ENCODE assay signal across 11 cellular contexts in the genomic region with DNA sequence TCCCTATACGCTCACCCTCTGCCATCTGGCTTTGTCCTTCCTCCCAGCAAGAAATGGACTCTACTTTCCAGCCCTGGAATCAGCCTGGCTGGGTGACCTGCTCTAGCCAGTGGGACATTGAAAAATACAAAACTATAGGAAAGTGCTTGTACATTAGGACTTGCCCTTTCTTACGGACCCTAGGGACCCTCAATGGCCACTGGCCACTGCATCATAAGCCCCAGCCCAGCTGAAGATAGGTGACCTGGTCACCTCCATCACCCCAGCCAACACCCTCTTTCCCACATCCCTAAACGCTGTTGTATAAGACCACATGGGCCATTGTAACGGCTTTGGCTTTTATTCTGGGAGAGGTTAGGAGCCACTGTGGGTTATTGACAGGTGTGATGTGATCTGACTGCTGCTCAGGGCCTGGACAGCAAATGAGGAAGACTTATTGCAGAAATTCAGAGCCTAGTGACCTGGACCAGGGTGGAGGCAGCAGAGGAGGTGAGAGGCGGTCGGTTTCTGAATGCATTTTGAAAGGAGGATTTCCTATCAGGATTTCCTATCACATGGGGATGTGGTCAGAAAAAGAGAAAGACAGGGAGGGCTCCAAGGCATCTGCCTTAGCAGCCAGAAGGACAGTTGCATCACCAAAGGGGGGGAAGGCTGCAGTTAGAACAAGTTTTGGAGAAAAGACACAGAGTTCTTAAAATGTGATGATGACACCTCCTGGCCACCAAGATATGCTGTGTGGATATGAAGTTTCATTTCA. TPM values are rescaled to one million over a fixed set of nuclear protein-coding genes. Genes with fewer than 3 reads are reported as not detected.
DNase-seq lines count a peak whose midpoint lies in the region; ATAC-seq and TF ChIP-seq lines count a peak whose summit lies in the region.
"Had no signal": no experiment of that assay in that cellular context is flagged by ENCODE, and none has a peak within 500 bp of the region (broad histone marks: within the 10 kb centered on the region; RNA-seq: fewer than 3 reads in every experiment).

No MANE protein-coding gene starts in this region.

- no peak overlapping the region for H3K14ac ChIP-seq in trophoblast cell (ENCODE audit: low read length)

- POLR2A ChIA-PET in CD4-positive, alpha-beta memory T cell (lab: Charles Lee; ENCODE audit: partially characterized antibody) = no interaction called here
- POLR2A ChIA-PET in activated CD8-positive, alpha-beta T cell treated with anti-CD3 and anti-CD28 coated beads, Interleukin-2, amount 10 ng/mL, durations not matched to agents 7 days and 5 days (lab: Charles Lee) = no interaction called here

- H2AFZ ChIP-seq in Loucy (ENCODE audit: low read length) = 0 out of 2 replicates have a peak overlapping the region, but pooled peaks have one; percentile 3
- H2AFZ ChIP-seq in trophoblast cell (ENCODE audit: insufficient read depth, low read length, poor library complexity) = no peak overlapping the region
- H2AFZ ChIP-seq in GM23248 = no peak overlapping the region

- no peaks in the 10 kb centered on the region for H3K27me3 ChIP-seq in CD4-positive, alpha-beta memory T cell (ENCODE audit: insufficient read depth, low read length)
- no peaks in the 10 kb centered on the region for H3K27me3 ChIP-seq in Loucy (ENCODE audit: insufficient read depth, low read length, poor library complexity, severe bottlenecking)
- H3K27me3 ChIP-seq in trophoblast cell (ENCODE audit: insufficient read depth, low read length) = no peaks in the 10 kb centered on the region
- H3K27me3 ChIP-seq in GM23248 (replicated peaks; ENCODE audit: insufficient read depth) = no peaks in the 10 kb centered on the region
- H3K27me3 ChIP-seq: cardiac muscle cell had no signal

- no peak overlapping the region for H4K91ac ChIP-seq in trophoblast cell (ENCODE audit: low read depth, low read length)

- H3K36me3 ChIP-seq in CD4-positive, alpha-beta memory T cell (ENCODE audit: insufficient read depth, low read length) = no peaks in the 10 kb centered on the region
- no peaks in the 10 kb centered on the region for H3K36me3 ChIP-seq in Loucy (ENCODE audit: insufficient read depth, low read length)
- H3K36me3 ChIP-seq in trophoblast cell (ENCODE audit: control insufficient read depth in 1 of 2, insufficient read depth in 2 of 2, low read length in 2 of 2) = no peaks in the 10 kb centered on the region
- no peaks in the 10 kb centered on the region for H3K36me3 ChIP-seq in GM23248 (ENCODE audit: low read depth)
- H3K36me3 ChIP-seq: cardiac muscle cell, thoracic aorta had no signal

- no peak overlapping the region for H2BK12ac ChIP-seq in trophoblast cell (ENCODE audit: low read length)

- H3K27ac Mint-ChIP-seq in CD4-positive, alpha-beta memory T cell = peak overlapping the region; percentile 15 to 92 (median 57)
- H3K27ac Mint-ChIP-seq in activated CD8-positive, alpha-beta T cell treated with anti-CD3 and anti-CD28 coated beads, Interleukin-2, amount 10 ng/mL, durations not matched to agents 7 days and 5 days = peak overlapping the region; percentile 86
- H3K27ac Mint-ChIP-seq in natural killer cell treated with Interleukin-12 subunit alpha and Interleukin-12 subunit beta and Interleukin-15 and Interleukin-18, amount 100 ng/mL, for 72 hours = peak overlapping the region; percentile 53 to 76

- H3K9me2 ChIP-seq in Loucy (replicated peaks; ENCODE audit: low read depth, low read length) (no peaks in the 10 kb centered on the region), GM23248 (ENCODE audit: insufficient read depth) (no peaks in the 10 kb centered on the region)

- in situ Hi-C loops in GM13977 (cut with MboI; ENCODE audit: low pct_unique_long_range_greater_than_20kb, low sequenced_read_pairs, unreplicated experiment) (no loop called here), GM23248 (cut with MboI) (no loop called here)

- DNase-seq in CD4-positive, alpha-beta memory T cell = no peak
- peak; percentile 34 for DNase-seq in activated CD8-positive, alpha-beta T cell treated with anti-CD3 and anti-CD28 coated beads, Interleukin-2, amount 10 ng/mL, durations not matched to agents 7 days and 5 days
- peak; percentile 73 for DNase-seq in natural killer cell treated with Interleukin-12 subunit alpha and Interleukin-12 subunit beta and Interleukin-15 and Interleukin-18, amount 100 ng/mL, for 72 hours (ENCODE audit: low spot score)
- DNase-seq in GM13977 (ENCODE audit: low spot score) (no peak), trophoblast cell (no peak), GM23248 (no peak)
- DNase-seq: HCEC 1CT had no signal

- H3K4me2 ChIP-seq in Loucy (ENCODE audit: low read depth, low read length, poor library complexity, severe bottlenecking) (peak overlapping the region; percentile 94), trophoblast cell (ENCODE audit: low read length) (no peak overlapping the region), GM23248 (ENCODE audit: unreplicated experiment) (no peak overlapping the region)

- no peak overlapping the region for H3K4ac ChIP-seq in trophoblast cell (ENCODE audit: low read depth, low read length)

- H3K18ac ChIP-seq in trophoblast cell (ENCODE audit: low read length) = no peak overlapping the region

- no peaks in the 10 kb centered on the region for H3K9me3 ChIP-seq in CD4-positive, alpha-beta memory T cell (ENCODE audit: control insufficient read depth in 1 of 2, low read length in 2 of 2)
- H3K9me3 ChIP-seq in Loucy (ENCODE audit: insufficient read depth, low read depth, low read length) (no peaks in the 10 kb centered on the region), trophoblast cell (ENCODE audit: insufficient read depth, low read depth, low read length) (no peaks in the 10 kb centered on the region), GM23248 (ENCODE audit: low read depth) (no peaks in the 10 kb centered on the region)
- H3K9me3 ChIP-seq: thoracic aorta had no signal

- peaks cover 10% of the 10 kb centered on the region for H3K79me1 ChIP-seq in trophoblast cell (ENCODE audit: low read length)

- no peak for ATAC-seq in activated CD8-positive, alpha-beta T cell treated with anti-CD3 and anti-CD28 coated beads, Interleukin-2, amount 10 ng/mL, durations not matched to agents 7 days and 5 days
- ATAC-seq in natural killer cell treated with Interleukin-12 subunit alpha and Interleukin-12 subunit beta and Interleukin-15 and Interleukin-18, amount 100 ng/mL, for 72 hours = peak; percentile 2 to 11
- no peak for ATAC-seq in SK-N-SH treated with all-trans-retinoic acid at 6 μM for 48 hours

- intact Hi-C loops in CD4-positive, alpha-beta memory T cell (cut with micrococcal nuclease) = loop anchor here (10.0 kb wide), 1 partner anchor 1890 kb away; the partner anchor contains the start of gene PAXIP1

- H2BK120ac ChIP-seq in trophoblast cell (ENCODE audit: insufficient read depth, low read length, poor library complexity) = no peak overlapping the region

- TF ChIP-seq CTCF in Loucy (conservative IDR thresholded peaks at IDR 0.05; ENCODE audit: low read length) = peak; percentile 35; the same call in 1 of the 2 replicates
- TF ChIP-seq CTCF in GM13977 (IDR thresholded peaks at IDR 0.05; ENCODE audit: extremely low read depth, insufficient read depth, missing control alignments) = no peak

- peaks cover 0 to 7% of the 10 kb centered on the region in 2 donors for H3K36me3 Mint-ChIP-seq in CD4-positive, alpha-beta memory T cell
- peaks cover 6% of the 10 kb centered on the region for H3K36me3 Mint-ChIP-seq in activated CD8-positive, alpha-beta T cell treated with anti-CD3 and anti-CD28 coated beads, Interleukin-2, amount 10 ng/mL, durations not matched to agents 7 days and 5 days (ENCODE audit: low read depth)
- no peaks in the 10 kb centered on the region for H3K36me3 Mint-ChIP-seq in natural killer cell treated with Interleukin-12 subunit alpha and Interleukin-12 subunit beta and Interleukin-15 and Interleukin-18, amount 100 ng/mL, for 72 hours

- H3K4me1 ChIP-seq in CD4-positive, alpha-beta memory T cell (ENCODE audit: insufficient read depth, low read length) = peaks cover 31% of the 10 kb centered on the region
- H3K4me1 ChIP-seq in Loucy (ENCODE audit: insufficient read depth, low read length, poor library complexity, severe bottlenecking) (peaks cover 47% of the 10 kb centered on the region), trophoblast cell (ENCODE audit: control insufficient read depth in 1 of 2, insufficient read depth in 2 of 2, low read length in 2 of 2) (peaks cover 0 to 3% of the 10 kb centered on the region in 2 experiments), GM23248 (ENCODE audit: insufficient read depth) (peaks cover 3% of the 10 kb centered on the region; the same call in 1 of the 2 replicates)

- no peak overlapping the region for H4K12ac ChIP-seq in trophoblast cell (ENCODE audit: low read depth, low read length)

- no peak overlapping the region for H3K23ac ChIP-seq in trophoblast cell (ENCODE audit: low read length)

- H3F3A ChIP-seq in Loucy (ENCODE audit: low read depth) = no peaks in the 10 kb centered on the region
- 0 out of 2 replicates have a peak, but pooled peaks cover 6% of the 10 kb centered on the region for H3F3A ChIP-seq in GM23248 (ENCODE audit: insufficient read depth)

- peaks cover 25% of the 10 kb centered on the region for H3K79me2 ChIP-seq in Loucy (ENCODE audit: insufficient read depth, low read length)
- peaks cover 6% of the 10 kb centered on the region for H3K79me2 ChIP-seq in trophoblast cell (ENCODE audit: control insufficient read depth, insufficient read depth, low read length, poor library complexity)
- H3K79me2 ChIP-seq in GM23248 (ENCODE audit: insufficient read depth) = peaks cover 24% of the 10 kb centered on the region

- peak overlapping the region; percentile 40 for H3K9ac ChIP-seq in Loucy (ENCODE audit: low read depth, low read length, poor library complexity, severe bottlenecking)
- no peak overlapping the region for H3K9ac ChIP-seq in trophoblast cell (ENCODE audit: low read length)
- no peak overlapping the region for H3K9ac ChIP-seq in GM23248

- H2AK5ac ChIP-seq in trophoblast cell (ENCODE audit: low read length) = no peak overlapping the region

- peak overlapping the region in 5 of 8 donors; percentile 13 to 70 (median 26) for H3K4me3 Mint-ChIP-seq in CD4-positive, alpha-beta memory T cell
- peak overlapping the region; percentile 88 for H3K4me3 Mint-ChIP-seq in activated CD8-positive, alpha-beta T cell treated with anti-CD3 and anti-CD28 coated beads, Interleukin-2, amount 10 ng/mL, durations not matched to agents 7 days and 5 days
- H3K4me3 Mint-ChIP-seq in natural killer cell treated with Interleukin-12 subunit alpha and Interleukin-12 subunit beta and Interleukin-15 and Interleukin-18, amount 100 ng/mL, for 72 hours = peak overlapping the region; percentile 87

- H2BK5ac ChIP-seq in trophoblast cell (ENCODE audit: low read depth, low read length, poor library complexity) = no peak overlapping the region

- no peak overlapping the region for H4K8ac ChIP-seq in trophoblast cell (ENCODE audit: low read depth, low read length)

- peaks cover 15 to 54% (median 30%) of the 10 kb centered on the region in 4 donors for H3K4me1 Mint-ChIP-seq in CD4-positive, alpha-beta memory T cell
- peaks cover 51% of the 10 kb centered on the region for H3K4me1 Mint-ChIP-seq in activated CD8-positive, alpha-beta T cell treated with anti-CD3 and anti-CD28 coated beads, Interleukin-2, amount 10 ng/mL, durations not matched to agents 7 days and 5 days (ENCODE audit: low read depth)
- peaks cover 35 to 44% of the 10 kb centered on the region in 2 donors for H3K4me1 Mint-ChIP-seq in natural killer cell treated with Interleukin-12 subunit alpha and Interleukin-12 subunit beta and Interleukin-15 and Interleukin-18, amount 100 ng/mL, for 72 hours (ENCODE audit: low read depth in 2 of 2)

- no peak overlapping the region for H3K4me3 ChIP-seq in CD4-positive, alpha-beta memory T cell (ENCODE audit: low read length in 2 of 2)
- H3K4me3 ChIP-seq in Loucy (ENCODE audit: low read length, poor library complexity, severe bottlenecking) (peak overlapping the region; percentile 36), trophoblast cell (ENCODE audit: low read depth, low read length) (no peak overlapping the region), GM23248 (no peak overlapping the region)
- H3K4me3 ChIP-seq: cardiac muscle cell, thoracic aorta had no signal

- no CpG with 5 or more reads among the region's 6 CpGs for WGBS in trophoblast cell (ENCODE audit: extremely low coverage, insufficient coverage, insufficient read length)
- WGBS in GM23248 (ENCODE audit: low coverage in 1 of 2, low lambda C conversion rate in 2 of 2, missing lambda C conversion rate in 2 of 2), 2 experiments = 75 to 86% methylated on average over 6 of the region's 6 CpGs

- H3K27me3 Mint-ChIP-seq in CD4-positive, alpha-beta memory T cell = no peaks in the 10 kb centered on the region
- H3K27me3 Mint-ChIP-seq in activated CD8-positive, alpha-beta T cell treated with anti-CD3 and anti-CD28 coated beads, Interleukin-2, amount 10 ng/mL, durations not matched to agents 7 days and 5 days (ENCODE audit: low read depth) = peaks cover 7% of the 10 kb centered on the region
- no peaks in the 10 kb centered on the region for H3K27me3 Mint-ChIP-seq in natural killer cell treated with Interleukin-12 subunit alpha and Interleukin-12 subunit beta and Interleukin-15 and Interleukin-18, amount 100 ng/mL, for 72 hours

- H3K9me3 Mint-ChIP-seq in CD4-positive, alpha-beta memory T cell = no peaks in the 10 kb centered on the region
- no peaks in the 10 kb centered on the region for H3K9me3 Mint-ChIP-seq in activated CD8-positive, alpha-beta T cell treated with anti-CD3 and anti-CD28 coated beads, Interleukin-2, amount 10 ng/mL, durations not matched to agents 7 days and 5 days (ENCODE audit: insufficient read depth)
- H3K9me3 Mint-ChIP-seq in natural killer cell treated with Interleukin-12 subunit alpha and Interleukin-12 subunit beta and Interleukin-15 and Interleukin-18, amount 100 ng/mL, for 72 hours = no peaks in the 10 kb centered on the region

- CTCF ChIA-PET in CD4-positive, alpha-beta memory T cell (lab: Charles Lee; ENCODE audit: partially characterized antibody) = no interaction called here
- CTCF ChIA-PET in activated CD8-positive, alpha-beta T cell treated with anti-CD3 and anti-CD28 coated beads, Interleukin-2, amount 10 ng/mL, durations not matched to agents 7 days and 5 days (lab: Charles Lee) = interaction anchor here (1.1 kb wide), 1 partner anchor 54 kb away, joined by 3 read pairs; the partner anchor contains the start of gene NOM1

- H3K27ac ChIP-seq in CD4-positive, alpha-beta memory T cell (ENCODE audit: low read depth, low read length) = no peak overlapping the region
- no peak overlapping the region for H3K27ac ChIP-seq in trophoblast cell (ENCODE audit: low read depth, low read length)
- H3K27ac ChIP-seq in GM23248 = no peak overlapping the region
- H3K27ac ChIP-seq: cardiac muscle cell, thoracic aorta had no signal

- H4K20me1 ChIP-seq in Loucy (ENCODE audit: insufficient read depth, low read length, poor library complexity, severe bottlenecking) (peaks cover 17% of the 10 kb centered on the region), GM23248 (ENCODE audit: insufficient read depth) (no peaks in the 10 kb centered on the region)

RNA-seq across cellular contexts. Expression of gene LMBR1, which starts 2.2 kb away (rescaled TPM):
- 10 to 100 TPM; 73.9 to 97.4 TPM for total RNA-seq in CD4-positive, alpha-beta memory T cell
- polyA plus RNA-seq in CD4-positive, alpha-beta memory T cell = 10 to 100 TPM; 35.3 to 36.6 TPM
- total RNA-seq in activated CD8-positive, alpha-beta T cell treated with anti-CD3 and anti-CD28 coated beads, Interleukin-2, amount 10 ng/mL, durations not matched to agents 7 days and 5 days = 10 to 100 TPM; 49.7 to 51.2 TPM
- total RNA-seq in natural killer cell treated with Interleukin-12 subunit alpha and Interleukin-12 subunit beta and Interleukin-15 and Interleukin-18, amount 100 ng/mL, for 72 hours = 10 to 100 TPM; 41.7 to 62.4 TPM
- 25.7 and 29.0 TPM in 2 replicates for polyA plus RNA-seq in trophoblast cell (2013)
- 24.5 and 26.7 TPM in 2 replicates for total RNA-seq in GM23248 (2014; rRNA removed; shearing (Covaris generic))
- 21.8 and 22.6 TPM in 2 replicates for polyA plus RNA-seq in GM23248 (2016; fragmentation: Nextera tagmentation; extraction: Ambion mirVana)

RNA-seq across cellular contexts. Expression of gene NOM1, which starts 54.3 kb away (rescaled TPM):
- 10 to 100 TPM; 31.4 to 32.5 TPM for total RNA-seq in CD4-positive, alpha-beta memory T cell
- polyA plus RNA-seq in CD4-positive, alpha-beta memory T cell = 1 to 10 TPM in 1 of 2 donors, under 1 TPM in 1; 0.82 to 9.8 TPM
- total RNA-seq in activated CD8-positive, alpha-beta T cell treated with anti-CD3 and anti-CD28 coated beads, Interleukin-2, amount 10 ng/mL, durations not matched to agents 7 days and 5 days = 10 to 100 TPM; 28.1 to 28.8 TPM
- 10 to 100 TPM; 28.9 to 68.1 TPM for total RNA-seq in natural killer cell treated with Interleukin-12 subunit alpha and Interleukin-12 subunit beta and Interleukin-15 and Interleukin-18, amount 100 ng/mL, for 72 hours
- 8.4 and 9.2 TPM in 2 replicates for polyA plus RNA-seq in trophoblast cell (2013)
- 13.7 and 17.9 TPM in 2 replicates for total RNA-seq in GM23248 (2014; rRNA removed; shearing (Covaris generic))
- 9.2 TPM in 2 replicates for polyA plus RNA-seq in GM23248 (2016; fragmentation: Nextera tagmentation; extraction: Ambion mirVana)

Comparison
In these comparisons a context has a peak if more than half of its experiments do, and no peak if none do; other contexts are left out.
1. DNase-seq: peak in activated CD8-positive, alpha-beta T cell treated with anti-CD3 and anti-CD28 coated beads, Interleukin-2, amount 10 ng/mL, durations not matched to agents 7 days and 5 days (single experiment) and natural killer cell treated with Interleukin-12 subunit alpha and Interleukin-12 subunit beta and Interleukin-15 and Interleukin-18, amount 100 ng/mL, for 72 hours (single experiment); none in CD4-positive, alpha-beta memory T cell (0 of 5), GM13977 (single experiment), trophoblast cell (0 of 2) and GM23248 (single experiment).
2. H3K4me3 Mint-ChIP-seq: peak in every context shown above with its lines; median percentile 88 in activated CD8-positive, alpha-beta T cell treated with anti-CD3 and anti-CD28 coated beads, Interleukin-2, amount 10 ng/mL, durations not matched to agents 7 days and 5 days; 87 in natural killer cell treated with Interleukin-12 subunit alpha and Interleukin-12 subunit beta and Interleukin-15 and Interleukin-18, amount 100 ng/mL, for 72 hours; 26 in CD4-positive, alpha-beta memory T cell.
3. ATAC-seq: peak in natural killer cell treated with Interleukin-12 subunit alpha and Interleukin-12 subunit beta and Interleukin-15 and Interleukin-18, amount 100 ng/mL, for 72 hours (2 of 2); none in activated CD8-positive, alpha-beta T cell treated with anti-CD3 and anti-CD28 coated beads, Interleukin-2, amount 10 ng/mL, durations not matched to agents 7 days and 5 days (single experiment) and SK-N-SH treated with all-trans-retinoic acid at 6 μM for 48 hours (single experiment).
4. Peak in every context shown above with its lines, with median percentiles within 50 percentile points of each other: H3K27ac Mint-ChIP-seq.